ENCODE assay signal across 17 cellular contexts in the genomic region with DNA sequence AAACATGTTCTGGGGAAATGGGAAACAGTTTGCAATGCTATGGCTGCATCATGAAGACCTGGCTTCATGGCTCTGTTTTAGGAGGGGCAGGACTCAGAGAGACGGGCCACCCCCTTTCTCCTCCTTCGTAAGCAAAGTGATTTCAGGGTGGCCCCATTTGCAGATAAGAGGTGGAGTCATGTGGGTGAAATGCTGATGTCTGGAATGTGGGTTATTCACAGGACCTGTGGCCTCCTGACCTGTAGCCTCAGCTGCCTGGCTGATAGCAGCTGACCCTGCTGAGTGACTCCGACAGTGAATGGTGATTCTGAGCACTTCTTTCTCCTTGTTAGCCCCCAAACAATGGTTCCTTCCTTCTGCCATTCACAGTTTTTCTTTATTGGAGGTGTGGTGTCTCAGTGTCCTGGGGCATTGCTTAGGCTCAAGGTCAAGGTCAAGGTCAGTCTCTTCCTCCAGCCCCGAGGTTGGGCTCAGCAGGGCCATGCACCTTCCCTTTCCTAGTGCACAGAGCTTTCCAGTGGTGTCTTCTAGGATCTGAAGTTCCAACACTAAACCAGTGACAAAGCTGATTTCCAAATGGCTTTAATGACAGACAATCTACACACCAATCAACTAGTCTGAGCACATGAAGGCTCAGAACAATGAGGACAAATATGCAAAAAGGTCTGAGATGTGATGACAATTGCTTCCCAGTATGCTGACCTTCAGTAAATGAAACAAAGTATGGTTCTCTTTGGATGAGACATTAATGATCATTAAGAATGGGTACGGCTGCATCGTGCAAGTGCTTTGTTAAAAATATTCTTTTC. TPM values are rescaled to one million over a fixed set of nuclear protein-coding genes. Genes with fewer than 3 reads are reported as not detected.
DNase-seq lines count a peak whose midpoint lies in the region; ATAC-seq, FAIRE-seq and TF ChIP-seq lines count a peak whose summit lies in the region.
"Had no signal": no experiment of that assay in that cellular context is flagged by ENCODE, and none has a peak within 500 bp of the region (broad histone marks: within the 10 kb centered on the region; RNA-seq: fewer than 3 reads in every experiment).

No MANE protein-coding gene starts in this region.

- H3K18ac ChIP-seq in mesenchymal stem cell (ENCODE audit: low read depth in 1 of 2, low read length in 2 of 2), result no peak overlapping the region

- H3K36me3 ChIP-seq in psoas muscle (ENCODE audit: insufficient read depth in 1 of 2, low read depth in 1 of 2) (no peaks in the 10 kb centered on the region), mesenchymal stem cell (ENCODE audit: control insufficient read depth in 1 of 2, insufficient read depth in 2 of 2, low read depth in 1 of 2, low read length in 2 of 2) (no peaks in the 10 kb centered on the region)
- H3K36me3 ChIP-seq: adrenal gland, neutrophil had no signal

- intact Hi-C loops in psoas muscle (cut with DNase I), result no loop called here

- TF ChIP-seq EP300 in A549 (IDR thresholded peaks at IDR 0.05), result no peak

- H3K14ac ChIP-seq in mesenchymal stem cell (ENCODE audit: low read length in 2 of 2), result no peak overlapping the region

- no peak overlapping the region for H2BK5ac ChIP-seq in mesenchymal stem cell (ENCODE audit: low read depth, low read length, poor library complexity, severe bottlenecking)

- H4K8ac ChIP-seq in mesenchymal stem cell (ENCODE audit: low read length), result no peak overlapping the region

- H3K4me3 ChIP-seq in A549, result no peak overlapping the region
- H3K4me3 ChIP-seq in psoas muscle, result no peak overlapping the region
- no peak overlapping the region for H3K4me3 ChIP-seq in mesenchymal stem cell (ENCODE audit: insufficient read depth in 1 of 2, low read depth in 1 of 2, low read length in 2 of 2)
- H3K4me3 ChIP-seq: adrenal gland, BLaER1 had no signal

- DNase-seq in A549 (ENCODE audit: low read depth in 1 of 2, low spot score in 1 of 2), result no peak
- peak; percentile 78 for DNase-seq in SW480 (ENCODE audit: low spot score)
- DNase-seq in cerebellar cortex (ENCODE audit: low spot score), result peak; percentile 75
- DNase-seq in psoas muscle, result no peak
- no peak for DNase-seq in mesenchymal stem cell
- no peak for DNase-seq in NCI-H1930 (lab: John Stamatoyannopoulos, UW)
- DNase-seq: DND-41; glutamatergic neuron; NCI-H146; stimulated activated CD4-positive, alpha-beta T cell treated with anti-CD3 and anti-CD28 coated beads, Interleukin-4, amount 100 ng/mL, for 1 hour had no signal

- H3K9me3 ChIP-seq in A549 (no peaks in the 10 kb centered on the region), psoas muscle (no peaks in the 10 kb centered on the region), mesenchymal stem cell (ENCODE audit: control insufficient read depth, low read length) (peaks cover 12% of the 10 kb centered on the region)
- H3K9me3 ChIP-seq: adrenal gland had no signal

- no peak for ATAC-seq in A549
- peak; percentile 7 for ATAC-seq in GM21360 (IDR thresholded peaks at IDR 0.05; ENCODE audit: unreplicated experiment)
- no peak for ATAC-seq in psoas muscle
- ATAC-seq in HG03196 (IDR thresholded peaks at IDR 0.05; ENCODE audit: unreplicated experiment), result no peak
- ATAC-seq: sciatic nerve had no signal

- CTCF ChIA-PET in A549 (lab: Yijun Ruan, JAX), result no interaction called here

- H3K27me3 ChIP-seq in psoas muscle (ENCODE audit: insufficient read depth in 3 of 3, low read length in 2 of 3) (no peaks in the 10 kb centered on the region), mesenchymal stem cell (ENCODE audit: control insufficient read depth in 1 of 2, insufficient read depth in 1 of 2, low read length in 2 of 2) (no peaks in the 10 kb centered on the region)
- H3K27me3 ChIP-seq: adrenal gland, BLaER1, neutrophil had no signal

- WGBS in A549 (ENCODE audit: missing lambda C conversion rate), result 75% methylated on average over 5 of the region's 6 CpGs
- WGBS in psoas muscle, 3 donors, result 77 to 91% (median 79%) methylated on average over 6 of the region's 6 CpGs
- 87% methylated on average over 6 of the region's 6 CpGs for WGBS in mesenchymal stem cell

- H2AFZ ChIP-seq in mesenchymal stem cell (ENCODE audit: low read depth, low read length), result no peak overlapping the region

- no peak for FAIRE-seq in A549 (lab: Jason Lieb, UNC)
- FAIRE-seq: endothelial cell of umbilical vein had no signal

- no peaks in the 10 kb centered on the region for H3K79me1 ChIP-seq in mesenchymal stem cell (replicated peaks; ENCODE audit: low read length, poor library complexity, severe bottlenecking)

- H2BK120ac ChIP-seq in mesenchymal stem cell (ENCODE audit: low read depth, low read length), result no peak overlapping the region

- H3K4me2 ChIP-seq in A549 (peak overlapping the region; percentile 27; the same call in 2 of the 3 replicates), mesenchymal stem cell (ENCODE audit: low read length, poor library complexity, severe bottlenecking) (no peak overlapping the region)
- H3K4me2 ChIP-seq: BLaER1 had no signal

- TF ChIP-seq CTCF in A549 (IDR thresholded peaks at IDR 0.05) (no peak), psoas muscle (IDR thresholded peaks at IDR 0.05) (no peak)

- H2AK5ac ChIP-seq in mesenchymal stem cell (ENCODE audit: low read length, severe bottlenecking), result no peak overlapping the region

- TF ChIP-seq RAD21 in A549 (conservative IDR thresholded peaks at IDR 0.05 in 1 of 2, IDR thresholded peaks at IDR 0.05 in 1 of 2), result no peak

- peak overlapping the region in 1 of 2 experiments; percentile 53; a peak in 3 of 6 replicates for H3K27ac ChIP-seq in A549
- H3K27ac ChIP-seq in psoas muscle, result no peak overlapping the region
- H3K27ac ChIP-seq in mesenchymal stem cell (ENCODE audit: low read length, poor library complexity, severe bottlenecking), result no peak overlapping the region
- H3K27ac ChIP-seq: adrenal gland, BLaER1, neutrophil had no signal

- no peak for TF ChIP-seq POLR2A in A549 (IDR thresholded peaks at IDR 0.05; ENCODE audit: low read length)

- H3K4me1 ChIP-seq in A549, result peaks cover 16% of the 10 kb centered on the region
- no peaks in the 10 kb centered on the region for H3K4me1 ChIP-seq in psoas muscle
- no peaks in the 10 kb centered on the region for H3K4me1 ChIP-seq in mesenchymal stem cell (ENCODE audit: control insufficient read depth, insufficient read depth, low read depth, low read length)
- H3K4me1 ChIP-seq: BLaER1 had no signal

- H3K9ac ChIP-seq in mesenchymal stem cell (ENCODE audit: low read length), result no peak overlapping the region
- H3K9ac ChIP-seq: BLaER1 had no signal

- POLR2A ChIA-PET in A549 (lab: Yijun Ruan, JAX), result no interaction called here

- no peak overlapping the region for H4K91ac ChIP-seq in mesenchymal stem cell (ENCODE audit: low read length)

- H2BK12ac ChIP-seq in mesenchymal stem cell (ENCODE audit: low read length in 2 of 2), result no peak overlapping the region

- no peak overlapping the region for H3K4ac ChIP-seq in mesenchymal stem cell (ENCODE audit: low read depth in 1 of 2, low read length in 2 of 2)

- no peak overlapping the region for H3K23ac ChIP-seq in mesenchymal stem cell (ENCODE audit: low read length in 2 of 2)

- no peak overlapping the region for H2BK15ac ChIP-seq in mesenchymal stem cell (ENCODE audit: low read depth, poor library complexity, severe bottlenecking)

TF ChIP-seq in A549, 52 proteins besides CTCF, POLR2A, EP300 and RAD21:
- TF ChIP-seq, protein P1, sequence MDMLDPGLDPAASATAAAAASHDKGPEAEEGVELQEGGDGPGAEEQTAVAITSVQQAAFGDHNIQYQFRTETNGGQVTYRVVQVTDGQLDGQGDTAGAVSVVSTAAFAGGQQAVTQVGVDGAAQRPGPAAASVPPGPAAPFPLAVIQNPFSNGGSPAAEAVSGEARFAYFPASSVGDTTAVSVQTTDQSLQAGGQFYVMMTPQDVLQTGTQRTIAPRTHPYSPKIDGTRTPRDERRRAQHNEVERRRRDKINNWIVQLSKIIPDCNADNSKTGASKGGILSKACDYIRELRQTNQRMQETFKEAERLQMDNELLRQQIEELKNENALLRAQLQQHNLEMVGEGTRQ (IDR thresholded peaks at IDR 0.05), result no peak

RNA-seq across cellular contexts. Expression of a gene that starts 49.6 kb away (rescaled TPM):
- 60.2 and 66.0 TPM in 2 replicates for polyA plus RNA-seq in A549 (2011; rRNA removed)
- polyA plus RNA-seq in A549 (2012; cell fraction: cytosol; rRNA removed), result 23.3 and 26.1 TPM in 2 replicates
- polyA plus RNA-seq in A549 (2012; cell fraction: nucleus; rRNA removed), result 72.9 and 89.4 TPM in 2 replicates
- 27.8 to 35.9 TPM (median 32.1 TPM) in 3 replicates for polyA plus RNA-seq in A549 (2017; fragmentation: RNase III; extraction: RNeasy Plus Mini Kit Qiagen cat#74134 plus additional on column Dnase treatment)
- polyA minus RNA-seq in A549 (2011; rRNA and poly(A)+ RNA removed), result 56.5 and 92.3 TPM in 2 replicates
- 100 to 1,000 TPM; 106 to 225 (median 159) TPM for total RNA-seq in psoas muscle
- 100 to 1,000 TPM in 1 of 3 donors, 10 to 100 TPM in 2; 82.0 to 123 (median 99.3) TPM for polyA plus RNA-seq in psoas muscle
- 34.0 TPM for polyA plus RNA-seq in mesenchymal stem cell (2013, experiment 1 of 2)
- polyA plus RNA-seq in mesenchymal stem cell (2013, experiment 2 of 2), result 33.7 TPM

Comparison
In these comparisons a context has a peak if more than half of its experiments do, and no peak if none do; other contexts are left out.
1. DNase-seq: peak in SW480 (single experiment) and cerebellar cortex (single experiment); none in A549 (0 of 2), psoas muscle (0 of 2), mesenchymal stem cell (single experiment) and NCI-H1930 (0 of 2).